ENCODE assay signal across 8 cellular contexts in the genomic region with DNA sequence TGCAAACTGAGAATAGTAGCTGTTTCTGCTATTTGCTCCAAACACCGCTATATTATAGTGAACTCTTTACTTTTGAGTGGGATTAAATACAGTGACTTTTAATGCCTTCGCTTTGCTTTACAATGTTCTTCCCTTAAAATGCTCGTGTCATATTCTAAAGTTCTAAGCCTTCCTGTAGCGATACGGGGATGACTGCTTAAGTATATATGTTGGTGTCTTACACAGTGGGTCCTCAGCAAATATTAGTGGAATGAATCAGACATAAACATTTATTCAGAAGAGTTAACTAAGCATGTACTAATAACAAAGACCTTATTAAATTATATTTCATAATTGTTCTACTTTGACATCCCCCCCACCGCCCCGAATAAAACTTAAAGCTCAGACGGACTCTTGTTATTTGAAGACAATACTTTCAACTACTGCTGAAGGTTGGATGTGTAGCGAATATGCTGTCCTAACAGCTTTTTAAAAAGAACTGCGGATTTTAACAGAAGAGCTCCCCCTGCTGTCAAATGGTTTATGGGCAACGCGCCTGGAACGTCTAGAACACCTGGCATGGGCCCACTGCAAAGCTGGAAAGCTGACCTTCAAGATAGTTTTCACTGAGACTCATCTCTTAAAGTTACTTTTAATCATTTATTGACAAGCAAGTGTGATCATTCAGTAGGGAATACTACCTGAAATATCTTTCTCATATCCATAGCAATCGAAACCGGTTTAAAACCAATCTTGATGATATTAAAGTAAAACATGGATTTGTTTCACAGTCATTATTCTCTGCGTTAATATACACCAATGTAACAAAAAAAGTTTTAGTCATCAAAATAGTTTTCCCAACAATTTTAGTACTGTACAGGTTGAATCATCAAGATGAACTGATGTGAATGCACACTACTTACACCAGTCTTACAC.
A peak's percentile ranks its signal among the peaks of the same experiment; 100 is the strongest.
DNase-seq lines count a peak whose midpoint lies in the region; ATAC-seq, FAIRE-seq and TF ChIP-seq lines count a peak whose summit lies in the region.

No MANE protein-coding gene starts in this region.

- H3K4me1 Mint-ChIP-seq in activated T-helper 2 cell treated with anti-CD3 and anti-CD28 coated beads, Interferon-gamma antibody, Interleukin-2, Interleukin-4, amounts not matched to agents 10 μg/mL and 5 μg/mL and 100 μg/mL, durations not matched to agents 14 hours and 24 hours and 36 hours (ENCODE audit: low read depth): peaks cover 45% of the 10 kb centered on the region
- peaks cover 35% of the 10 kb centered on the region for H3K4me1 Mint-ChIP-seq in nephron progenitor cell

- FAIRE-seq in A204.1 (lab: Jason Lieb, UNC): peak; percentile 94

- H3K9me3 Mint-ChIP-seq in activated T-helper 2 cell treated with anti-CD3 and anti-CD28 coated beads, Interferon-gamma antibody, Interleukin-2, Interleukin-4, amounts not matched to agents 10 μg/mL and 5 μg/mL and 100 μg/mL, durations not matched to agents 14 hours and 24 hours and 36 hours: peaks cover 4% of the 10 kb centered on the region
- H3K9me3 Mint-ChIP-seq in nephron progenitor cell: no peaks in the 10 kb centered on the region

- H3K4me3 Mint-ChIP-seq in activated T-helper 2 cell treated with anti-CD3 and anti-CD28 coated beads, Interferon-gamma antibody, Interleukin-2, Interleukin-4, amounts not matched to agents 10 μg/mL and 5 μg/mL and 100 μg/mL, durations not matched to agents 14 hours and 24 hours and 36 hours (ENCODE audit: low read depth): peak overlapping the region; percentile 95
- peak overlapping the region; percentile 96 for H3K4me3 Mint-ChIP-seq in nephron progenitor cell

- peaks cover 8% of the 10 kb centered on the region for H3K27me3 Mint-ChIP-seq in activated T-helper 2 cell treated with anti-CD3 and anti-CD28 coated beads, Interferon-gamma antibody, Interleukin-2, Interleukin-4, amounts not matched to agents 10 μg/mL and 5 μg/mL and 100 μg/mL, durations not matched to agents 14 hours and 24 hours and 36 hours (ENCODE audit: low read depth)
- peaks cover 6% of the 10 kb centered on the region for H3K27me3 Mint-ChIP-seq in nephron progenitor cell (ENCODE audit: low read depth, poor library complexity)

- peak overlapping the region; percentile 83 for H3K27ac Mint-ChIP-seq in activated T-helper 2 cell treated with anti-CD3 and anti-CD28 coated beads, Interferon-gamma antibody, Interleukin-2, Interleukin-4, amounts not matched to agents 10 μg/mL and 5 μg/mL and 100 μg/mL, durations not matched to agents 14 hours and 24 hours and 36 hours
- no peak overlapping the region for H3K27ac Mint-ChIP-seq in nephron progenitor cell

- ATAC-seq in GM18517 (IDR thresholded peaks at IDR 0.05; ENCODE audit: unreplicated experiment): peak; percentile 39

- DNase-seq in LNCaP clone FGC (ENCODE audit: low read depth) (peak; percentile 77), RPMI8226 (peak; percentile 92), fibroblast of villous mesenchyme (ENCODE audit: low read depth) (peak; percentile 90), nephron progenitor cell (peak; percentile 74)
- DNase-seq in activated T-helper 2 cell treated with anti-CD3 and anti-CD28 coated beads, Interferon-gamma antibody, Interleukin-2, Interleukin-4, amounts not matched to agents 10 μg/mL and 5 μg/mL and 100 μg/mL, durations not matched to agents 14 hours and 24 hours and 36 hours (ENCODE audit: low spot score): peak; percentile 73
- DNase-seq in stimulated activated naive CD4-positive, alpha-beta T cell (lab: John Stamatoyannopoulos, UW): peak; percentile 35 to 87 (median 71)

- intact Hi-C loops in activated T-helper 2 cell treated with anti-CD3 and anti-CD28 coated beads, Interferon-gamma antibody, Interleukin-2, Interleukin-4, amounts not matched to agents 10 μg/mL and 5 μg/mL and 100 μg/mL, durations not matched to agents 14 hours and 24 hours and 36 hours (cut with micrococcal nuclease): loop anchor here (1.0 to 2.0 kb wide), 6 partner anchors 35 to 397 kb away; no protein-coding TSS in a partner anchor

- peak overlapping the region; percentile 80 for H3K4me3 ChIP-seq in LNCaP clone FGC (ENCODE audit: low read depth, low read length)
- H3K4me3 ChIP-seq in fibroblast of villous mesenchyme (ENCODE audit: low read depth, low read length): peak overlapping the region; percentile 77

- peak; percentile 82 for TF ChIP-seq CTCF in LNCaP clone FGC (IDR thresholded peaks at IDR 0.05; ENCODE audit: control insufficient read depth, extremely low read depth, insufficient read depth)
- peak; percentile 89 for TF ChIP-seq CTCF in fibroblast of villous mesenchyme (IDR thresholded peaks at IDR 0.05; ENCODE audit: insufficient read depth, low read depth, low read length)
- TF ChIP-seq CTCF in nephron progenitor cell (IDR thresholded peaks at IDR 0.05): peak; percentile 69

- peaks cover 9% of the 10 kb centered on the region for H3K36me3 Mint-ChIP-seq in activated T-helper 2 cell treated with anti-CD3 and anti-CD28 coated beads, Interferon-gamma antibody, Interleukin-2, Interleukin-4, amounts not matched to agents 10 μg/mL and 5 μg/mL and 100 μg/mL, durations not matched to agents 14 hours and 24 hours and 36 hours (ENCODE audit: low read depth)
- H3K36me3 Mint-ChIP-seq in nephron progenitor cell (ENCODE audit: low read depth): no peaks in the 10 kb centered on the region

Comparison
In these comparisons a context has a peak if more than half of its experiments do, and no peak if none do; other contexts are left out.
1. Peak in every context shown above with its lines: DNase-seq, ATAC-seq and H3K4me3 ChIP-seq.